ENCODE assay signal across 1 cellular context in genomic region chr14:23056956-23057756, GRCh38.
TF ChIP-seq lines count a peak whose summit lies in the region.

A gene with protein sequence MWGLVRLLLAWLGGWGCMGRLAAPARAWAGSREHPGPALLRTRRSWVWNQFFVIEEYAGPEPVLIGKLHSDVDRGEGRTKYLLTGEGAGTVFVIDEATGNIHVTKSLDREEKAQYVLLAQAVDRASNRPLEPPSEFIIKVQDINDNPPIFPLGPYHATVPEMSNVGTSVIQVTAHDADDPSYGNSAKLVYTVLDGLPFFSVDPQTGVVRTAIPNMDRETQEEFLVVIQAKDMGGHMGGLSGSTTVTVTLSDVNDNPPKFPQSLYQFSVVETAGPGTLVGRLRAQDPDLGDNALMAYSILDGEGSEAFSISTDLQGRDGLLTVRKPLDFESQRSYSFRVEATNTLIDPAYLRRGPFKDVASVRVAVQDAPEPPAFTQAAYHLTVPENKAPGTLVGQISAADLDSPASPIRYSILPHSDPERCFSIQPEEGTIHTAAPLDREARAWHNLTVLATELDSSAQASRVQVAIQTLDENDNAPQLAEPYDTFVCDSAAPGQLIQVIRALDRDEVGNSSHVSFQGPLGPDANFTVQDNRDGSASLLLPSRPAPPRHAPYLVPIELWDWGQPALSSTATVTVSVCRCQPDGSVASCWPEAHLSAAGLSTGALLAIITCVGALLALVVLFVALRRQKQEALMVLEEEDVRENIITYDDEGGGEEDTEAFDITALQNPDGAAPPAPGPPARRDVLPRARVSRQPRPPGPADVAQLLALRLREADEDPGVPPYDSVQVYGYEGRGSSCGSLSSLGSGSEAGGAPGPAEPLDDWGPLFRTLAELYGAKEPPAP (minus strand): TSS chr14:23057520. CDS start chr14:23055733, 1,787 bp downstream.

TF ChIP-seq in K562, 482 proteins besides CTCF, POLR2A, EP300 and RAD21 (continued from another document and continues in another):
- TF ChIP-seq, protein P1, sequence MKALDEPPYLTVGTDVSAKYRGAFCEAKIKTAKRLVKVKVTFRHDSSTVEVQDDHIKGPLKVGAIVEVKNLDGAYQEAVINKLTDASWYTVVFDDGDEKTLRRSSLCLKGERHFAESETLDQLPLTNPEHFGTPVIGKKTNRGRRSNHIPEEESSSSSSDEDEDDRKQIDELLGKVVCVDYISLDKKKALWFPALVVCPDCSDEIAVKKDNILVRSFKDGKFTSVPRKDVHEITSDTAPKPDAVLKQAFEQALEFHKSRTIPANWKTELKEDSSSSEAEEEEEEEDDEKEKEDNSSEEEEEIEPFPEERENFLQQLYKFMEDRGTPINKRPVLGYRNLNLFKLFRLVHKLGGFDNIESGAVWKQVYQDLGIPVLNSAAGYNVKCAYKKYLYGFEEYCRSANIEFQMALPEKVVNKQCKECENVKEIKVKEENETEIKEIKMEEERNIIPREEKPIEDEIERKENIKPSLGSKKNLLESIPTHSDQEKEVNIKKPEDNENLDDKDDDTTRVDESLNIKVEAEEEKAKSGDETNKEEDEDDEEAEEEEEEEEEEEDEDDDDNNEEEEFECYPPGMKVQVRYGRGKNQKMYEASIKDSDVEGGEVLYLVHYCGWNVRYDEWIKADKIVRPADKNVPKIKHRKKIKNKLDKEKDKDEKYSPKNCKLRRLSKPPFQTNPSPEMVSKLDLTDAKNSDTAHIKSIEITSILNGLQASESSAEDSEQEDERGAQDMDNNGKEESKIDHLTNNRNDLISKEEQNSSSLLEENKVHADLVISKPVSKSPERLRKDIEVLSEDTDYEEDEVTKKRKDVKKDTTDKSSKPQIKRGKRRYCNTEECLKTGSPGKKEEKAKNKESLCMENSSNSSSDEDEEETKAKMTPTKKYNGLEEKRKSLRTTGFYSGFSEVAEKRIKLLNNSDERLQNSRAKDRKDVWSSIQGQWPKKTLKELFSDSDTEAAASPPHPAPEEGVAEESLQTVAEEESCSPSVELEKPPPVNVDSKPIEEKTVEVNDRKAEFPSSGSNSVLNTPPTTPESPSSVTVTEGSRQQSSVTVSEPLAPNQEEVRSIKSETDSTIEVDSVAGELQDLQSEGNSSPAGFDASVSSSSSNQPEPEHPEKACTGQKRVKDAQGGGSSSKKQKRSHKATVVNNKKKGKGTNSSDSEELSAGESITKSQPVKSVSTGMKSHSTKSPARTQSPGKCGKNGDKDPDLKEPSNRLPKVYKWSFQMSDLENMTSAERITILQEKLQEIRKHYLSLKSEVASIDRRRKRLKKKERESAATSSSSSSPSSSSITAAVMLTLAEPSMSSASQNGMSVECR (CRISPR knock-in tag; IDR thresholded peaks at IDR 0.05), result 0 out of 2 replicates have a peak, but pooled peaks have one; percentile 3
- 0 out of 2 replicates have a peak, but pooled peaks have one; percentile 18 for TF ChIP-seq NCOA6 (IDR thresholded peaks at IDR 0.05)
- TF ChIP-seq ETS1 (conservative IDR thresholded peaks at IDR 0.05; ENCODE audit: control insufficient read depth, low read depth, low read length), result no peak
- TF ChIP-seq RUNX1 (IDR thresholded peaks at IDR 0.05; ENCODE audit: low read depth), result no peak
- no peak for TF ChIP-seq HSF4 (CRISPR knock-in tag; IDR thresholded peaks at IDR 0.05; ENCODE audit: borderline replicate concordance)
- TF ChIP-seq BMI1 (IDR thresholded peaks at IDR 0.05; ENCODE audit: low read length), result no peak
- TF ChIP-seq ZNF407 (IDR thresholded peaks at IDR 0.05; ENCODE audit: low read depth), result 0 out of 2 replicates have a peak, but pooled peaks have one; percentile 28
- TF ChIP-seq FOXK2 (conservative IDR thresholded peaks at IDR 0.05 in 1 of 2, IDR thresholded peaks at IDR 0.05 in 1 of 2; ENCODE audit: low read depth in 2 of 2), result peak in 1 of 2 experiments; percentile 22; a peak in 1 of 4 replicates
- TF ChIP-seq NFIC (IDR thresholded peaks at IDR 0.05), result peak; percentile 8; the same call in 1 of the 2 replicates
- no peak for TF ChIP-seq GTF2E2 (tag; IDR thresholded peaks at IDR 0.05)
- 0 out of 4 replicates have a peak, but pooled peaks of 1 of the 2 experiments have one; percentile 18 for TF ChIP-seq ARNT (IDR thresholded peaks at IDR 0.05)
- 0 out of 2 replicates have a peak, but pooled peaks have one; percentile 56 for TF ChIP-seq YBX1 (IDR thresholded peaks at IDR 0.05)
- peak; percentile 96 for TF ChIP-seq ZBTB26 (CRISPR knock-in tag; IDR thresholded peaks at IDR 0.05)
- TF ChIP-seq MAFG (tag; conservative IDR thresholded peaks at IDR 0.05), result no peak
- TF ChIP-seq RBFOX2 (IDR thresholded peaks at IDR 0.05; ENCODE audit: low read depth, low read length), result peak; percentile 58; the same call in 1 of the 2 replicates
- TF ChIP-seq EHMT2 (IDR thresholded peaks at IDR 0.05), result peak; percentile 64
- TF ChIP-seq POU5F1 (IDR thresholded peaks at IDR 0.05; ENCODE audit: borderline replicate concordance, low read depth, low read length, partially characterized antibody), result no peak
- no peak for TF ChIP-seq ZNF778 (CRISPR knock-in tag; IDR thresholded peaks at IDR 0.05)
- peak; percentile 96 for TF ChIP-seq HBP1 (CRISPR knock-in tag; IDR thresholded peaks at IDR 0.05)
- TF ChIP-seq ZNF518B (CRISPR knock-in tag; IDR thresholded peaks at IDR 0.05), result no peak
- TF ChIP-seq HDGF (IDR thresholded peaks at IDR 0.05), result peak; percentile 87
- TF ChIP-seq NONO (IDR thresholded peaks at IDR 0.05; ENCODE audit: low read depth in 2 of 2, low read length in 1 of 2), result peak in 1 of 2 experiments; percentile 44; a peak in 1 of 4 replicates
- peak; percentile 56 to 77; a peak in 2 of 4 replicates for TF ChIP-seq UBTF (IDR thresholded peaks at IDR 0.05; ENCODE audit: borderline replicate concordance in 1 of 2, low read depth in 2 of 2, low read length in 2 of 2)
- peak; percentile 27; the same call in 1 of the 2 replicates for TF ChIP-seq ZNF316 (IDR thresholded peaks at IDR 0.05)
- TF ChIP-seq WHSC1 (IDR thresholded peaks at IDR 0.05; ENCODE audit: low read length), result no peak
- no peak for TF ChIP-seq MECOM (CRISPR knock-in tag; IDR thresholded peaks at IDR 0.05)
- peak; percentile 48; the same call in 1 of the 2 replicates for TF ChIP-seq EGR1 (conservative IDR thresholded peaks at IDR 0.05)
- TF ChIP-seq SIRT6 (IDR thresholded peaks at IDR 0.05; ENCODE audit: low read depth, low read length), result no peak
- no peak for TF ChIP-seq POLR2H (tag; IDR thresholded peaks at IDR 0.05; ENCODE audit: low read depth)
